In genomic region chr5:86979801-86980510, GRCh38 we compare ENCODE assay signal across 9 cellular contexts.
DNase-seq lines count a peak whose midpoint lies in the region; ATAC-seq and TF ChIP-seq lines count a peak whose summit lies in the region.
"Had no signal": no experiment of that assay in that cellular context is flagged by ENCODE, and none has a peak within 500 bp of the region (broad histone marks: within the 10 kb centered on the region; RNA-seq: fewer than 3 reads in every experiment).

No MANE protein-coding gene starts in this region.

- in situ Hi-C loops in G401 (cut with HindIII; ENCODE audit: low sequenced_read_pairs) (no loop called here), KBM-7 (cut with MboI; ENCODE audit: low pct_unique_long_range_greater_than_20kb, low sequenced_read_pairs) (no loop called here)

- peaks cover 8% of the 10 kb centered on the region for H3K4me1 Mint-ChIP-seq in MCF 10A (ENCODE audit: insufficient read depth, unreplicated experiment)

- intact Hi-C loops in MCF 10A (cut with micrococcal nuclease) (no loop called here), breast epithelium (cut with DNase I; ENCODE audit: low total_unique reads) (loop anchor here (5.0 kb wide), 1 partner anchor 928 kb away; no protein-coding TSS in a partner anchor), heart right ventricle (cut with DNase I) (no loop called here)

- POLR2A ChIA-PET in MCF 10A (lab: Yijun Ruan, JAX), result no interaction called here

- H3K27ac ChIP-seq in breast epithelium, result no peak overlapping the region
- peak overlapping the region in 6 of 10 donors; percentile 20 to 66 (median 54) for H3K27ac ChIP-seq in heart right ventricle

- BruUV-seq in MCF 10A (replicated peaks; lab: Mats Ljungman, UMichigan), result no TSS peak

- H3K4me3 Mint-ChIP-seq in MCF 10A (ENCODE audit: unreplicated experiment), result no peak overlapping the region

- no peak overlapping the region for H3K27ac Mint-ChIP-seq in MCF 10A (ENCODE audit: low read depth, unreplicated experiment)

- peak; percentile 33 to 90 (median 70) for ATAC-seq in heart right ventricle
- no peak for ATAC-seq in HG02678 (IDR thresholded peaks at IDR 0.05; ENCODE audit: unreplicated experiment)

- WGBS in heart right ventricle, 2 donors, result 69 to 81% methylated on average over 9 of the region's 9 CpGs

- H3K27me3 ChIP-seq in breast epithelium (no peaks in the 10 kb centered on the region), heart right ventricle (no peaks in the 10 kb centered on the region)

- no peak for TF ChIP-seq POLR2A in breast epithelium (IDR thresholded peaks at IDR 0.05)

- CTCF ChIA-PET in MCF 10A (lab: Yijun Ruan, JAX), result interaction anchor here (0.6 to 1.1 kb wide), 3 partner anchors 10 to 104 kb away, joined by 3 to 4 read pairs (median 3); no protein-coding TSS in a partner anchor

- H3K4me1 ChIP-seq in breast epithelium (no peaks in the 10 kb centered on the region), heart right ventricle (peaks cover 0 to 48% (median 0%) of the 10 kb centered on the region in 9 donors)

- H3K9me3 Mint-ChIP-seq in MCF 10A (ENCODE audit: unreplicated experiment), result no peaks in the 10 kb centered on the region

- H3K4me3 ChIP-seq in breast epithelium, result no peak overlapping the region
- H3K4me3 ChIP-seq in heart right ventricle, result no peak overlapping the region

- H3K9me3 ChIP-seq in breast epithelium, result no peaks in the 10 kb centered on the region
- peaks cover 0 to 2% (median 0%) of the 10 kb centered on the region in 11 donors for H3K9me3 ChIP-seq in heart right ventricle

- DNase-seq in MCF 10A (ENCODE audit: unreplicated experiment) (peak; percentile 63), breast epithelium (ENCODE audit: low spot score in 2 of 2) (no peak), SIG-M5 treated with dmso at 0.1 percent for 504 hours (lab: John Stamatoyannopoulos, UW; ENCODE audit: unreplicated experiment) (peak; percentile 99), heart right ventricle (no peak), G401 (ENCODE audit: low spot score) (no peak), KBM-7 (no peak), occipital lobe (lab: John Stamatoyannopoulos, UW) (no peak)
- DNase-seq: NCI-H1092 treated with DMSO at 0.1 percent for 48 hours had no signal

- no peaks in the 10 kb centered on the region for H3K27me3 Mint-ChIP-seq in MCF 10A (ENCODE audit: insufficient read depth, unreplicated experiment)

- no peaks in the 10 kb centered on the region for H3K36me3 ChIP-seq in breast epithelium
- no peaks in the 10 kb centered on the region for H3K36me3 ChIP-seq in heart right ventricle

- no peaks in the 10 kb centered on the region for H3K36me3 Mint-ChIP-seq in MCF 10A (ENCODE audit: insufficient read depth, unreplicated experiment)

- TF ChIP-seq CTCF in MCF 10A (IDR thresholded peaks at IDR 0.05; ENCODE audit: unreplicated experiment) (no peak), breast epithelium (IDR thresholded peaks at IDR 0.05) (no peak), heart right ventricle (IDR thresholded peaks at IDR 0.05) (no peak)

Comparison
In these comparisons a context has a peak if more than half of its experiments do, and no peak if none do; other contexts are left out.
1. DNase-seq: peak in MCF 10A (single experiment) and SIG-M5 treated with dmso at 0.1 percent for 504 hours (single experiment); none in breast epithelium (0 of 2), heart right ventricle (0 of 2), G401 (single experiment), KBM-7 (single experiment) and occipital lobe (single experiment).
2. H3K27ac ChIP-seq: peak in heart right ventricle (6 of 10); none in breast epithelium (0 of 2).